1 cellular context compared by ENCODE assay signal in genomic region chr1:35646043-35646442, GRCh38.
TF ChIP-seq lines count a peak whose summit lies in the region.

No MANE protein-coding gene starts in this region.

TF ChIP-seq in IMR-90, 13 proteins besides CTCF, POLR2A, EP300 and RAD21:
- TF ChIP-seq MAZ (IDR thresholded peaks at IDR 0.05; ENCODE audit: borderline replicate concordance, low read depth, low read length), result no peak
- TF ChIP-seq SMC3 (IDR thresholded peaks at IDR 0.05; ENCODE audit: low read depth, low read length), result no peak
- no peak for TF ChIP-seq MXI1 (IDR thresholded peaks at IDR 0.05; ENCODE audit: borderline replicate concordance, low read depth, low read length)
- no peak for TF ChIP-seq NFE2L2 (IDR thresholded peaks at IDR 0.05; ENCODE audit: low read depth, low read length)
- TF ChIP-seq MAFK (IDR thresholded peaks at IDR 0.05; ENCODE audit: low read depth, low read length), result no peak
- TF ChIP-seq RCOR1 (IDR thresholded peaks at IDR 0.05; ENCODE audit: insufficient replicate concordance, low read length), result no peak
- TF ChIP-seq CEBPB (IDR thresholded peaks at IDR 0.05; ENCODE audit: low read depth, low read length), result no peak
- no peak for TF ChIP-seq CHD1 (IDR thresholded peaks at IDR 0.05; ENCODE audit: low read depth, low read length)
- TF ChIP-seq, protein P1, sequence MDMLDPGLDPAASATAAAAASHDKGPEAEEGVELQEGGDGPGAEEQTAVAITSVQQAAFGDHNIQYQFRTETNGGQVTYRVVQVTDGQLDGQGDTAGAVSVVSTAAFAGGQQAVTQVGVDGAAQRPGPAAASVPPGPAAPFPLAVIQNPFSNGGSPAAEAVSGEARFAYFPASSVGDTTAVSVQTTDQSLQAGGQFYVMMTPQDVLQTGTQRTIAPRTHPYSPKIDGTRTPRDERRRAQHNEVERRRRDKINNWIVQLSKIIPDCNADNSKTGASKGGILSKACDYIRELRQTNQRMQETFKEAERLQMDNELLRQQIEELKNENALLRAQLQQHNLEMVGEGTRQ (IDR thresholded peaks at IDR 0.05; ENCODE audit: low read depth, low read length), result no peak
- TF ChIP-seq ELK1 (IDR thresholded peaks at IDR 0.05; ENCODE audit: borderline replicate concordance, low read depth, low read length), result no peak
- no peak for TF ChIP-seq FOS (IDR thresholded peaks at IDR 0.05; ENCODE audit: low read depth, low read length)
- TF ChIP-seq BHLHE40 (IDR thresholded peaks at IDR 0.05; ENCODE audit: low read depth, low read length), result no peak
